Comparison of ENCODE assay signal across 11 cellular contexts in the genomic region with DNA sequence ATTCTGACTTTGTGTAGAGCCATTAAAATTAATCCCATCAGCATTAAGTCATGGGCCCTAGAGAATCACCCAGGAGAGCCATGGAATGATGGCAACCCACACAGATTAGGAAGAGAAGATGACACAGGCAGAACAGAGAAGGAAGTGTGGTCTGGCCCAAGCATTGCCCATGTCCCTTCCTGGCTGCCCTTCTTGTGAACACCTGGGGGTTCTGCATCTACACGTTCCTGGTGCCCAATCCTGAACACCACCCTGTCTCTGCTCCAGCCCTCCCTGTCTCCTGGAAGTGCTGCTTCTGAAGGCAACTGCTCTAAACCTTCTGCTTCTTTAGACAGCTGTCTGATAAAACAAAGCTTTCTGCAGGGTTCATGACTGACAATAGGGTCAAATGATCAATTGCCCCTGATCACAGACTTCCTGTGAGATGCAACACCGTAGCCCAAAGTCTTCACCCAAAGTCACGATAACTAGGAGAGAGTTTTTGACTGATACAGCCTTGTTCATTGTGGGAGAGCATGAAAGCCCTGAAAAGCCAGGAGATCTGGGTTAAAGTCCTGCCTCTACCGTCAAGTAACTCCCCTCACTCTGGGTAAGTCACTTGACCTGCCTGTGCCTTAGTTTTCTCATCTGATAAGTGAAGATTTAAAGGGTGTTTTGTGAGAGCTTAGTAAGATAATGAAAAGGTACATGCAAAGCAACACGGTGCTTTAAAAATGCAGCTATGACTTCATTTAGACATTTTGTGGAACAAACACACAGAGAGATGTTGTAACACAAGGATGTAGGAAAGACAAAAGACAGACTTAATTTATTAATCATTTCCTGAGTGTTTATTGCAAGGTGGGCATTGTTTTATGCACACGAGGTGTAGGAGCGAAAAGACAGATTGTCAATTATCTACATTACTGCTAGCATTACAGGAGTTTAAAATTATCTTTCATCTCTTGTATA.
DNase-seq lines count a peak whose midpoint lies in the region; TF ChIP-seq lines count a peak whose summit lies in the region.
"Had no signal": no experiment of that assay in that cellular context is flagged by ENCODE, and none has a peak within 500 bp of the region (broad histone marks: within the 10 kb centered on the region; RNA-seq: fewer than 3 reads in every experiment).

No MANE protein-coding gene starts in this region.

- peak overlapping the region in 1 of 2 donors; percentile 41 for H3K4me3 ChIP-seq in esophagus (ENCODE audit: low read depth in 1 of 2, low read length in 2 of 2)
- peak overlapping the region; percentile 42 for H3K4me3 ChIP-seq in parathyroid adenoma (ENCODE audit: low read depth, low read length)

- H3K27ac ChIP-seq in esophagus (ENCODE audit: low read depth in 2 of 2, low read length in 1 of 2) (peak overlapping the region; percentile 64 to 71), parathyroid adenoma (peak overlapping the region; percentile 98)

- peak overlapping the region; percentile 65 for H3K4me2 ChIP-seq in parathyroid adenoma (ENCODE audit: low read length)

- H3K9me3 ChIP-seq in esophagus (ENCODE audit: control insufficient read depth in 2 of 2, insufficient read depth in 1 of 2, low read depth in 1 of 2, low read length in 1 of 2) (no peaks in the 10 kb centered on the region), parathyroid adenoma (ENCODE audit: control insufficient read depth, low read length) (no peaks in the 10 kb centered on the region)

- TF ChIP-seq CTCF in parathyroid adenoma (IDR thresholded peaks at IDR 0.05), result no peak

- H3K27me3 ChIP-seq in esophagus (ENCODE audit: control insufficient read depth in 1 of 2, insufficient read depth in 2 of 2, low read length in 2 of 2) (no peaks in the 10 kb centered on the region), parathyroid adenoma (ENCODE audit: control insufficient read depth, insufficient read depth, low read length) (no peaks in the 10 kb centered on the region)

- peak; percentile 57 for DNase-seq in GF-D8 (lab: John Stamatoyannopoulos, UW)
- peak; percentile 21 for DNase-seq in SK-N-DZ (ENCODE audit: low spot score)
- DNase-seq in NCI-H1048 (lab: John Stamatoyannopoulos, UW), result no peak
- DNase-seq in NCI-H748 (lab: John Stamatoyannopoulos, UW; ENCODE audit: unreplicated experiment), result no peak
- DNase-seq in NCI-H1930 (lab: John Stamatoyannopoulos, UW), result no peak
- DNase-seq in effector CD4-positive, alpha-beta T cell, result no peak
- DNase-seq: activated CD4-positive, alpha-beta T cell treated with anti-CD3 and anti-CD28 coated beads, Interleukin-2, amount 10 ng/mL, durations not matched to agents 24 days and 14 days; activated gamma-delta T cell treated with Interleukin-2 at 50 U/mL for 16 hours; NCI-H2081 treated with DMSO at 0.1 percent for 48 hours had no signal

- H3K4me1 ChIP-seq in esophagus (ENCODE audit: control insufficient read depth in 2 of 2, insufficient read depth in 2 of 2, low read length in 1 of 2) (no peaks in the 10 kb centered on the region), parathyroid adenoma (peaks cover 61% of the 10 kb centered on the region)

- H3K36me3 ChIP-seq in esophagus (ENCODE audit: control insufficient read depth in 2 of 2, insufficient read depth in 2 of 2, low read length in 1 of 2) (no peaks in the 10 kb centered on the region), parathyroid adenoma (ENCODE audit: control insufficient read depth, insufficient read depth, low read length) (no peaks in the 10 kb centered on the region)

- peak overlapping the region; percentile 28 for H3K9ac ChIP-seq in parathyroid adenoma

- H2AFZ ChIP-seq in parathyroid adenoma, result peak overlapping the region; percentile 63

- no peaks in the 10 kb centered on the region for H3K79me2 ChIP-seq in parathyroid adenoma

- 64 to 71% methylated on average over 7 of the region's 7 CpGs for WGBS in esophagus, 2 donors

Comparison
In these comparisons a context has a peak if more than half of its experiments do, and no peak if none do; other contexts are left out.
1. DNase-seq: peak in GF-D8 (single experiment) and SK-N-DZ (single experiment); none in NCI-H1048 (single experiment), NCI-H748 (single experiment), NCI-H1930 (0 of 2) and effector CD4-positive, alpha-beta T cell (single experiment).